In genomic region chr12:26651566-26652188, GRCh38 we compare ENCODE assay signal across 8 cellular contexts.
DNase-seq lines count a peak whose midpoint lies in the region; ATAC-seq and TF ChIP-seq lines count a peak whose summit lies in the region.

No MANE protein-coding gene starts in this region.

- no peak for ATAC-seq in HG03565 (IDR thresholded peaks at IDR 0.05; ENCODE audit: unreplicated experiment)

- peaks cover 19% of the 10 kb centered on the region for H3K9me3 Mint-ChIP-seq in mesothelial cell of epicardium

- H3K4me1 Mint-ChIP-seq in mesothelial cell of epicardium: peaks cover 19% of the 10 kb centered on the region

- peaks cover 0 to 8% (median 0%) of the 10 kb centered on the region in 4 donors for H3K9me3 ChIP-seq in tibial nerve

- no peaks in the 10 kb centered on the region for H3K27me3 Mint-ChIP-seq in mesothelial cell of epicardium (ENCODE audit: low read depth)

- H3K36me3 ChIP-seq in tibial nerve: peaks cover 0 to 33% (median 0%) of the 10 kb centered on the region in 3 donors

- DNase-seq in AG08395 (ENCODE audit: low spot score) (peak; percentile 81), NCI-H2029 (lab: John Stamatoyannopoulos, UW) (peak; percentile 51), UCSD-AML1 (lab: John Stamatoyannopoulos, UW; ENCODE audit: unreplicated experiment) (peak; percentile 13), epidermal melanocyte (ENCODE audit: insufficient read length, low spot score) (peak; percentile 72), mesothelial cell of epicardium (ENCODE audit: low spot score in 2 of 2, unreplicated experiment in 2 of 2) (peak in 1 of 2 experiments; percentile 49), tibial nerve (ENCODE audit: low spot score in 2 of 2) (peak in 1 of 2 donors; percentile 80)

- H3K27ac ChIP-seq in tibial nerve: no peak overlapping the region

- H3K4me3 ChIP-seq in tibial nerve: no peak overlapping the region

- no peak overlapping the region for H3K4me3 Mint-ChIP-seq in mesothelial cell of epicardium

- H3K27me3 ChIP-seq in tibial nerve: no peaks in the 10 kb centered on the region

- TF ChIP-seq POLR2A in tibial nerve (IDR thresholded peaks at IDR 0.05): no peak

- TF ChIP-seq EP300 in tibial nerve (IDR thresholded peaks at IDR 0.05): no peak

- WGBS in tibial nerve, 2 donors: 30 to 37% methylated on average over 7 of the region's 7 CpGs

- TF ChIP-seq CTCF in GM12873 (IDR thresholded peaks at IDR 0.05; ENCODE audit: insufficient read depth, low read depth, low read length, missing control alignments) (peak; percentile 78), mesothelial cell of epicardium (IDR thresholded peaks at IDR 0.05; ENCODE audit: unreplicated experiment) (peak; percentile 85), tibial nerve (IDR thresholded peaks at IDR 0.05) (peak; percentile 58 to 84 (median 71))

- no peak overlapping the region for H3K27ac Mint-ChIP-seq in mesothelial cell of epicardium

- peaks cover 0 to 16% (median 0%) of the 10 kb centered on the region in 4 donors for H3K4me1 ChIP-seq in tibial nerve

- peaks cover 54% of the 10 kb centered on the region for H3K36me3 Mint-ChIP-seq in mesothelial cell of epicardium
